1 cellular context compared by ENCODE assay signal in the genomic region with DNA sequence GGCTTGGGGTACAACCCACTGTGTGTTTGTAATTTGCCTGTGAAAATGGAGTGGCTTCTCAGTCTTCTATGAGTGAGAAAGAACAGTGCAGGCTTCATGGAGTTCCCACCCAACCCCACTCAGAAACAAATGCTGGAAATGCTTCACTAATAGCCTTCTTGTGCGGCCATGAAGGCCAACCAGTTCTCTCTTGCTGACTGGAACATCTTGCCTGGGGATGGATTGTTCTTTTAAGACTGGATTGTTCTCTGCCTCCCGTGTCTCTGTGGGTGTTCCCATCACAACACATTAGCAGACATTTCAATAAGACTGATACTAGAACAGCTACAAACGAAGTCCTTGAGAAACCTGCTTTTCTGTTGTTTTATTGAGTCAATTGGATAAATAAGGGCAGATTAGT.
TF ChIP-seq lines count a peak whose summit lies in the region.

No MANE protein-coding gene starts in this region.

TF ChIP-seq in K562, 482 proteins besides CTCF, POLR2A, EP300 and RAD21 (continued from another document):
- TF ChIP-seq, protein P1, sequence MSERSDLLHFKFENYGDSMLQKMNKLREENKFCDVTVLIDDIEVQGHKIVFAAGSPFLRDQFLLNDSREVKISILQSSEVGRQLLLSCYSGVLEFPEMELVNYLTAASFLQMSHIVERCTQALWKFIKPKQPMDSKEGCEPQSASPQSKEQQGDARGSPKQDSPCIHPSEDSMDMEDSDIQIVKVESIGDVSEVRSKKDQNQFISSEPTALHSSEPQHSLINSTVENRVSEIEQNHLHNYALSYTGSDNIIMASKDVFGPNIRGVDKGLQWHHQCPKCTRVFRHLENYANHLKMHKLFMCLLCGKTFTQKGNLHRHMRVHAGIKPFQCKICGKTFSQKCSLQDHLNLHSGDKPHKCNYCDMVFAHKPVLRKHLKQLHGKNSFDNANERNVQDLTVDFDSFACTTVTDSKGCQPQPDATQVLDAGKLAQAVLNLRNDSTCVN (CRISPR knock-in tag; IDR thresholded peaks at IDR 0.05): 0 out of 2 replicates have a peak, but pooled peaks have one; percentile 57
- TF ChIP-seq DDX20 (tag; IDR thresholded peaks at IDR 0.05; ENCODE audit: low read depth) (0 out of 2 replicates have a peak, but pooled peaks have one; percentile 3), SMARCC2 (IDR thresholded peaks at IDR 0.05; ENCODE audit: low read depth) (no peak)
